9 cellular contexts compared by ENCODE assay signal in genomic region chr2:43157506-43158232, GRCh38.
DNase-seq lines count a peak whose midpoint lies in the region; ATAC-seq and TF ChIP-seq lines count a peak whose summit lies in the region.
"Had no signal": no experiment of that assay in that cellular context is flagged by ENCODE, and none has a peak within 500 bp of the region (broad histone marks: within the 10 kb centered on the region; RNA-seq: fewer than 3 reads in every experiment).

No MANE protein-coding gene starts in this region.

- H4K20me1 ChIP-seq in BLaER1 (peaks cover 40% of the 10 kb centered on the region; the same call in 1 of the 2 replicates), Loucy (ENCODE audit: insufficient read depth, low read length, poor library complexity, severe bottlenecking) (no peaks in the 10 kb centered on the region)

- H3K9ac ChIP-seq in BLaER1 (no peak overlapping the region), Loucy (ENCODE audit: low read depth, low read length, poor library complexity, severe bottlenecking) (peak overlapping the region; percentile 55), colonic mucosa (ENCODE audit: low read depth in 2 of 2, low read length in 2 of 2) (peak overlapping the region; percentile 40 to 89)

- H3K27ac ChIP-seq in BLaER1 (peak overlapping the region; percentile 58; the same call in 1 of the 2 replicates), colonic mucosa (peak overlapping the region; percentile 97)

- H3K4me1 Mint-ChIP-seq in natural killer cell treated with Interleukin-12 subunit alpha and Interleukin-12 subunit beta and Interleukin-15 and Interleukin-18, amount 100 ng/mL, for 72 hours (ENCODE audit: low read depth in 2 of 2), result peaks cover 39% of the 10 kb centered on the region in 2 donors
- peaks cover 38 to 59% of the 10 kb centered on the region in 2 donors for H3K4me1 Mint-ChIP-seq in stimulated activated naive B cell treated with anti-CD40 and anti-IgM and Interleukin-4, amounts not matched to agents 10 μg/mL and 1 μg/mL and 100 μg/mL, for 72 hours

- H2AFZ ChIP-seq in Loucy (ENCODE audit: low read length), result no peak overlapping the region

- TF ChIP-seq CTCF in Loucy (conservative IDR thresholded peaks at IDR 0.05; ENCODE audit: low read length) (no peak), colonic mucosa (IDR thresholded peaks at IDR 0.05) (no peak)

- H3K27me3 Mint-ChIP-seq in natural killer cell treated with Interleukin-12 subunit alpha and Interleukin-12 subunit beta and Interleukin-15 and Interleukin-18, amount 100 ng/mL, for 72 hours, result no peaks in the 10 kb centered on the region
- no peaks in the 10 kb centered on the region for H3K27me3 Mint-ChIP-seq in stimulated activated naive B cell treated with anti-CD40 and anti-IgM and Interleukin-4, amounts not matched to agents 10 μg/mL and 1 μg/mL and 100 μg/mL, for 72 hours

- H3K4me2 ChIP-seq in BLaER1, result peak overlapping the region; percentile 68
- no peak overlapping the region for H3K4me2 ChIP-seq in Loucy (ENCODE audit: low read depth, low read length, poor library complexity, severe bottlenecking)

- H3K4me1 ChIP-seq in BLaER1 (peaks cover 86% of the 10 kb centered on the region), Loucy (ENCODE audit: insufficient read depth, low read length, poor library complexity, severe bottlenecking) (peaks cover 11% of the 10 kb centered on the region), colonic mucosa (peaks cover 33% of the 10 kb centered on the region)

- H3K27me3 ChIP-seq in BLaER1, result no peaks in the 10 kb centered on the region
- no peaks in the 10 kb centered on the region for H3K27me3 ChIP-seq in Loucy (ENCODE audit: insufficient read depth, low read length, poor library complexity, severe bottlenecking)
- no peaks in the 10 kb centered on the region for H3K27me3 ChIP-seq in colonic mucosa

- H3K36me3 ChIP-seq in BLaER1 (peaks cover 2% of the 10 kb centered on the region; the same call in 1 of the 2 replicates), Loucy (ENCODE audit: insufficient read depth, low read length) (no peaks in the 10 kb centered on the region), colonic mucosa (no peaks in the 10 kb centered on the region)

- H3K36me3 Mint-ChIP-seq in natural killer cell treated with Interleukin-12 subunit alpha and Interleukin-12 subunit beta and Interleukin-15 and Interleukin-18, amount 100 ng/mL, for 72 hours, result no peaks in the 10 kb centered on the region
- H3K36me3 Mint-ChIP-seq in stimulated activated naive B cell treated with anti-CD40 and anti-IgM and Interleukin-4, amounts not matched to agents 10 μg/mL and 1 μg/mL and 100 μg/mL, for 72 hours, result no peaks in the 10 kb centered on the region

- intact Hi-C loops in colonic mucosa (cut with DNase I), result no loop called here

- H3K9me2 ChIP-seq in Loucy (replicated peaks; ENCODE audit: low read depth, low read length), result no peaks in the 10 kb centered on the region

- H3K79me2 ChIP-seq in Loucy (ENCODE audit: insufficient read depth, low read length), result no peaks in the 10 kb centered on the region

- H3K9me3 Mint-ChIP-seq in natural killer cell treated with Interleukin-12 subunit alpha and Interleukin-12 subunit beta and Interleukin-15 and Interleukin-18, amount 100 ng/mL, for 72 hours, result no peaks in the 10 kb centered on the region
- no peaks in the 10 kb centered on the region for H3K9me3 Mint-ChIP-seq in stimulated activated naive B cell treated with anti-CD40 and anti-IgM and Interleukin-4, amounts not matched to agents 10 μg/mL and 1 μg/mL and 100 μg/mL, for 72 hours

- no peak overlapping the region for H3K4me3 Mint-ChIP-seq in natural killer cell treated with Interleukin-12 subunit alpha and Interleukin-12 subunit beta and Interleukin-15 and Interleukin-18, amount 100 ng/mL, for 72 hours
- no peak overlapping the region for H3K4me3 Mint-ChIP-seq in stimulated activated naive B cell treated with anti-CD40 and anti-IgM and Interleukin-4, amounts not matched to agents 10 μg/mL and 1 μg/mL and 100 μg/mL, for 72 hours

- ATAC-seq in natural killer cell treated with Interleukin-12 subunit alpha and Interleukin-12 subunit beta and Interleukin-15 and Interleukin-18, amount 100 ng/mL, for 72 hours, result no peak
- ATAC-seq in stimulated activated naive B cell treated with anti-CD40 and anti-IgM and Interleukin-4, amounts not matched to agents 10 μg/mL and 1 μg/mL and 100 μg/mL, for 72 hours (replicated peaks), result no peak
- ATAC-seq in HG02588 (IDR thresholded peaks at IDR 0.05; ENCODE audit: unreplicated experiment), result no peak

- DNase-seq in colonic mucosa, result no peak
- no peak for DNase-seq in natural killer cell treated with Interleukin-12 subunit alpha and Interleukin-12 subunit beta and Interleukin-15 and Interleukin-18, amount 100 ng/mL, for 72 hours (ENCODE audit: low spot score)
- no peak for DNase-seq in kidney glomerular epithelial cell (lab: John Stamatoyannopoulos, UW)
- DNase-seq in stimulated activated naive B cell treated with anti-CD40 and anti-IgM and Interleukin-4, amounts not matched to agents 10 μg/mL and 1 μg/mL and 100 μg/mL, for 72 hours, result no peak
- DNase-seq in NOMO-1 treated with dmso at 0.1 percent for 144 hours (lab: John Stamatoyannopoulos, UW; ENCODE audit: unreplicated experiment), result no peak
- DNase-seq: NCI-H2029 treated with DMSO at 0.1 percent for 48 hours had no signal

- H3K9me3 ChIP-seq in BLaER1, result no peaks in the 10 kb centered on the region
- H3K9me3 ChIP-seq in Loucy (ENCODE audit: insufficient read depth, low read depth, low read length), result no peaks in the 10 kb centered on the region
- no peaks in the 10 kb centered on the region for H3K9me3 ChIP-seq in colonic mucosa

- H3K27ac Mint-ChIP-seq in natural killer cell treated with Interleukin-12 subunit alpha and Interleukin-12 subunit beta and Interleukin-15 and Interleukin-18, amount 100 ng/mL, for 72 hours, result peak overlapping the region; percentile 99
- no peak overlapping the region for H3K27ac Mint-ChIP-seq in stimulated activated naive B cell treated with anti-CD40 and anti-IgM and Interleukin-4, amounts not matched to agents 10 μg/mL and 1 μg/mL and 100 μg/mL, for 72 hours

- H3F3A ChIP-seq in Loucy (ENCODE audit: low read depth), result no peaks in the 10 kb centered on the region

- H3K4me3 ChIP-seq in BLaER1, result no peak overlapping the region
- H3K4me3 ChIP-seq in Loucy (ENCODE audit: low read length, poor library complexity, severe bottlenecking), result no peak overlapping the region
- no peak overlapping the region for H3K4me3 ChIP-seq in colonic mucosa
